Comparison of ENCODE assay signal across 8 cellular contexts in genomic region chr1:84433253-84434080, GRCh38.
A peak's percentile ranks its signal among the peaks of the same experiment; 100 is the strongest.
DNase-seq lines count a peak whose midpoint lies in the region; FAIRE-seq and TF ChIP-seq lines count a peak whose summit lies in the region.

No MANE protein-coding gene starts in this region.

- peak; percentile 99 for FAIRE-seq in islet of Langerhans (lab: Jason Lieb, UNC)

- H3K4me3 ChIP-seq in HFF-Myc (replicated peaks; ENCODE audit: low read depth, low read length), result peak overlapping the region; percentile 10; the same call in 1 of the 2 replicates

- TF ChIP-seq CTCF in HFF-Myc (IDR thresholded peaks at IDR 0.05; ENCODE audit: low read depth, low read length, missing control alignments), result peak; percentile 70

- H3K27ac ChIP-seq in caudate nucleus (ENCODE audit: low read depth, low read length), result peak overlapping the region; percentile 65

- DNase-seq in GDM1 (lab: John Stamatoyannopoulos, UW) (peak; percentile 40), HFF-Myc (ENCODE audit: extremely low read depth, low read depth) (peak; percentile 79), NCI-H1694 treated with DMSO at 0.1 percent for 48 hours (lab: John Stamatoyannopoulos, UW) (peak; percentile 71), T-helper 2 cell (peak in 4 of 5 experiments; percentile 1 to 87 (median 42)), caudate nucleus (lab: John Stamatoyannopoulos, UW) (peak in 36 of 61 donors; percentile 2 to 78 (median 27)), islet precursor cell (no peak)
- DNase-seq in stimulated activated CD4-positive, alpha-beta T cell treated with anti-CD3 and anti-CD28 coated beads, Interleukin-12 subunit alpha, Interleukin-12 subunit beta, amount 100 ng/mL, for 48 hours (ENCODE audit: low read depth in 2 of 3, low spot score in 1 of 3), result peak; percentile 18 to 50 (median 28)
